16 cellular contexts compared by ENCODE assay signal in the genomic region with DNA sequence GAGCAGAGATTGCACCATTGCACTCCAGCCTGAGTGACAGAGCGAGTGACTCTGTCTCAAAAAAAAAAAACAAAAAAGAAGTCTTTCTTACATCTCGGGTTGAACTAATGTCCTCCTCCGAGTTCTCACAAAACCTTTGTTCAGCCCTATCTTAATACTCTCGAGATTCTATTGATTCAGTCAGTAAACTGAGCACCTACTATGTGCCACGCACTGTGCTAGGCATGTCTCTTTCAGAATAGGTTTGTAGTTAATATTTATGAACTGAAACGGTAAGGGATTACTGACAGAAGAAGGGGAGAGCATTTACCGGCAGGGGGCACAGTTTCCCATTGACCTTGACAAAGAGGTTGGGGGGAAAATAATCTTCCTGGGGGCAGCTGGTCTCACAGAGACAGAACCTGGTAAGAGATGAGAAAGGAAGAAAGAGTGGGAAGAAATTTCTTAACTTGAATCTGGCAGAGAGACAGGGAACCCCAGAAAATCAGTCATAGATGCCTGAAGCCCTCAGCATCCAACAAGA. TPM values are rescaled to one million over a fixed set of nuclear protein-coding genes. Genes with fewer than 3 reads are reported as not detected.
DNase-seq lines count a peak whose midpoint lies in the region; ATAC-seq and TF ChIP-seq lines count a peak whose summit lies in the region.
"Had no signal": no experiment of that assay in that cellular context is flagged by ENCODE, and none has a peak within 500 bp of the region (broad histone marks: within the 10 kb centered on the region; RNA-seq: fewer than 3 reads in every experiment).

No MANE protein-coding gene starts in this region.

- H4K8ac ChIP-seq in trophoblast cell (ENCODE audit: low read depth, low read length) = no peak overlapping the region

- H3K36me3 ChIP-seq in OCI-LY3 (replicated peaks; ENCODE audit: low read depth, low read length) (peaks cover 33% of the 10 kb centered on the region), upper lobe of right lung (peaks cover 62% of the 10 kb centered on the region), trophoblast cell (ENCODE audit: control insufficient read depth in 1 of 2, insufficient read depth in 2 of 2, low read length in 2 of 2) (peaks cover 38 to 48% of the 10 kb centered on the region in 2 experiments)

- H3K27ac ChIP-seq in AG04450 (ENCODE audit: low read depth, low read length) (no peak overlapping the region), OCI-LY3 (ENCODE audit: low read length) (no peak overlapping the region), upper lobe of right lung (no peak overlapping the region), trophoblast cell (ENCODE audit: low read depth, low read length) (no peak overlapping the region)
- H3K27ac ChIP-seq: sigmoid colon had no signal

- H3K4me3 ChIP-seq in AG04450 (ENCODE audit: low read depth, low read length) (no peak overlapping the region), OCI-LY3 (ENCODE audit: low read length) (no peak overlapping the region), epithelial cell of proximal tubule (ENCODE audit: low read depth, low read length) (no peak overlapping the region), upper lobe of right lung (no peak overlapping the region), trophoblast cell (ENCODE audit: low read depth, low read length) (no peak overlapping the region)
- H3K4me3 ChIP-seq: sigmoid colon had no signal

- H2AK5ac ChIP-seq in trophoblast cell (ENCODE audit: low read length) = no peak overlapping the region

- no peak overlapping the region for H3K23ac ChIP-seq in trophoblast cell (ENCODE audit: low read length)

- H4K91ac ChIP-seq in trophoblast cell (ENCODE audit: low read depth, low read length) = no peak overlapping the region

- H3K14ac ChIP-seq in trophoblast cell (ENCODE audit: low read length) = no peak overlapping the region

- H4K20me1 ChIP-seq in OCI-LY3 (ENCODE audit: insufficient read depth, low read length) = no peaks in the 10 kb centered on the region

- H3K9ac ChIP-seq in OCI-LY3 (ENCODE audit: low read length) = no peak overlapping the region
- no peak overlapping the region for H3K9ac ChIP-seq in trophoblast cell (ENCODE audit: low read length)

- H3K4ac ChIP-seq in trophoblast cell (ENCODE audit: low read depth, low read length) = no peak overlapping the region

- H3K4me1 ChIP-seq in OCI-LY3 (ENCODE audit: low read length) (peaks cover 13% of the 10 kb centered on the region), upper lobe of right lung (peaks cover 13% of the 10 kb centered on the region), trophoblast cell (ENCODE audit: control insufficient read depth in 1 of 2, insufficient read depth in 2 of 2, low read length in 2 of 2) (peaks cover 3 to 7% of the 10 kb centered on the region in 2 experiments)

- no peak overlapping the region for H2AFZ ChIP-seq in OCI-LY3 (ENCODE audit: low read depth, low read length)
- H2AFZ ChIP-seq in trophoblast cell (ENCODE audit: insufficient read depth, low read length, poor library complexity) = no peak overlapping the region

- H3K18ac ChIP-seq in trophoblast cell (ENCODE audit: low read length) = no peak overlapping the region

- no peak overlapping the region for H2BK5ac ChIP-seq in trophoblast cell (ENCODE audit: low read depth, low read length, poor library complexity)

- no peaks in the 10 kb centered on the region; the same call in 1 of the 2 replicates for H3K9me3 ChIP-seq in AG04450 (ENCODE audit: control insufficient read depth, insufficient read depth, low read length)
- no peaks in the 10 kb centered on the region for H3K9me3 ChIP-seq in OCI-LY3 (ENCODE audit: insufficient read depth, low read length)
- H3K9me3 ChIP-seq in upper lobe of right lung = no peaks in the 10 kb centered on the region
- H3K9me3 ChIP-seq in trophoblast cell (ENCODE audit: insufficient read depth, low read depth, low read length) = peaks cover 1% of the 10 kb centered on the region
- H3K9me3 ChIP-seq: sigmoid colon had no signal

- ATAC-seq in upper lobe of right lung = no peak

- H2BK120ac ChIP-seq in trophoblast cell (ENCODE audit: insufficient read depth, low read length, poor library complexity) = no peak overlapping the region

- H3K79me1 ChIP-seq in trophoblast cell (ENCODE audit: low read length) = peaks cover 5% of the 10 kb centered on the region

- no peak for DNase-seq in AG04450 (ENCODE audit: low read depth, low spot score)
- no peak for DNase-seq in epithelial cell of proximal tubule (ENCODE audit: low read depth)
- no peak for DNase-seq in SK-N-DZ (ENCODE audit: low spot score)
- no peak for DNase-seq in upper lobe of right lung
- DNase-seq in trophoblast cell = no peak
- DNase-seq in HUDEP-2 (lab: John Stamatoyannopoulos, UW; ENCODE audit: unreplicated experiment in 76 of 76) = no peak
- DNase-seq: activated naive CD4-positive, alpha-beta T cell treated with Interleukin-2 at 50 U/mL for 16 hours; DMS79; H9; mesenchymal stem cell; NCI-H1436 treated with DMSO at 0.1 percent for 48 hours; NCI-H446; sigmoid colon; stimulated activated CD4-positive, alpha-beta T cell treated with anti-CD3 and anti-CD28 coated beads, Interleukin-4, amount 100 ng/mL, for 1 hour had no signal

- intact Hi-C loops in upper lobe of right lung (cut with DNase I) = loop anchor here (10.0 kb wide), 1 partner anchor 159 kb away; no protein-coding TSS in a partner anchor

- TF ChIP-seq CTCF in AG04450 (IDR thresholded peaks at IDR 0.05; ENCODE audit: low read depth, low read length) (peak; percentile 29; the same call in 1 of the 2 replicates), GM12872 (IDR thresholded peaks at IDR 0.05; ENCODE audit: insufficient read depth, low read depth, low read length) (peak; percentile 62), OCI-LY3 (IDR thresholded peaks at IDR 0.05; ENCODE audit: low read depth, low read length) (peak; percentile 86), epithelial cell of proximal tubule (conservative IDR thresholded peaks at IDR 0.05; ENCODE audit: low read depth, low read length) (peak; percentile 28), upper lobe of right lung (IDR thresholded peaks at IDR 0.05) (no peak)

- CTCF ChIA-PET in AG04450 (lab: Charles Lee) = interaction anchor here (1.2 kb wide), 1 partner anchor 10 kb away, joined by 7 read pairs; a partner anchor contains a TSS

- no peak overlapping the region for H3K4me2 ChIP-seq in OCI-LY3 (ENCODE audit: low read length)
- no peak overlapping the region for H3K4me2 ChIP-seq in trophoblast cell (ENCODE audit: low read length)

- POLR2A ChIA-PET in AG04450 (lab: Yijun Ruan, JAX) = no interaction called here

- no peaks in the 10 kb centered on the region for H3K27me3 ChIP-seq in AG04450 (ENCODE audit: control insufficient read depth, insufficient read depth, low read length)
- H3K27me3 ChIP-seq in OCI-LY3 (ENCODE audit: low read depth, low read length) = no peaks in the 10 kb centered on the region
- no peaks in the 10 kb centered on the region for H3K27me3 ChIP-seq in upper lobe of right lung
- no peaks in the 10 kb centered on the region for H3K27me3 ChIP-seq in trophoblast cell (ENCODE audit: insufficient read depth, low read length)
- H3K27me3 ChIP-seq: sigmoid colon had no signal

- H3K79me2 ChIP-seq in OCI-LY3 (ENCODE audit: low read length) = peaks cover 8% of the 10 kb centered on the region
- H3K79me2 ChIP-seq in trophoblast cell (ENCODE audit: control insufficient read depth, insufficient read depth, low read length, poor library complexity) = peaks cover 2% of the 10 kb centered on the region

- WGBS in trophoblast cell (ENCODE audit: extremely low coverage, insufficient coverage, insufficient read length) = no CpG with 5 or more reads among the region's 7 CpGs

- no peak overlapping the region for H4K12ac ChIP-seq in trophoblast cell (ENCODE audit: low read depth, low read length)

- H2BK12ac ChIP-seq in trophoblast cell (ENCODE audit: low read length) = no peak overlapping the region

RNA-seq across cellular contexts. Expression of a gene that starts 3.4 kb away (rescaled TPM):
- polyA plus RNA-seq in AG04450 (2011; rRNA removed) = 29.2 and 40.1 TPM in 2 replicates
- 30.0 and 33.9 TPM in 2 replicates for polyA minus RNA-seq in AG04450 (2011; rRNA and poly(A)+ RNA removed)
- 17.8 and 27.8 TPM in 2 replicates for total RNA-seq in epithelial cell of proximal tubule
- 7.0 and 10.1 TPM in 2 replicates for polyA plus RNA-seq in SK-N-DZ (2014; cell fraction: cytosol; rRNA removed)
- polyA plus RNA-seq in SK-N-DZ (2014; cell fraction: nucleus; rRNA removed) = 19.9 and 32.9 TPM in 2 replicates
- 29.2 TPM for total RNA-seq in upper lobe of right lung
- polyA plus RNA-seq in trophoblast cell (2013) = 40.7 and 42.0 TPM in 2 replicates

RNA-seq across cellular contexts. Expression of a gene that starts 10.1 kb away (rescaled TPM):
- polyA plus RNA-seq in AG04450 (2011; rRNA removed) = 3.3 and 3.7 TPM in 2 replicates
- 1.5 and 2.0 TPM in 2 replicates for polyA minus RNA-seq in AG04450 (2011; rRNA and poly(A)+ RNA removed)
- total RNA-seq in epithelial cell of proximal tubule (4.0 and 4.3 TPM in 2 replicates), upper lobe of right lung (1.8 TPM)
- polyA plus RNA-seq in SK-N-DZ (2014; cell fraction: cytosol; rRNA removed) = 3.9 and 5.4 TPM in 2 replicates
- polyA plus RNA-seq in SK-N-DZ (2014; cell fraction: nucleus; rRNA removed) = 13.2 and 24.3 TPM in 2 replicates
- polyA plus RNA-seq in trophoblast cell (2013) = 2.2 TPM in 2 replicates

RNA-seq across cellular contexts. Expression of a gene that starts 30.2 kb away (rescaled TPM):
- 2.6 and 2.7 TPM in 2 replicates for polyA plus RNA-seq in AG04450 (2011; rRNA removed)
- polyA minus RNA-seq in AG04450 (2011; rRNA and poly(A)+ RNA removed) = 0.87 and 0.96 TPM in 2 replicates
- total RNA-seq in epithelial cell of proximal tubule (0.36 and 1.6 TPM in 2 replicates), upper lobe of right lung (1.6 TPM)
- 2.5 and 3.1 TPM in 2 replicates for polyA plus RNA-seq in SK-N-DZ (2014; cell fraction: cytosol; rRNA removed)
- polyA plus RNA-seq in SK-N-DZ (2014; cell fraction: nucleus; rRNA removed) = 1.9 and 2.2 TPM in 2 replicates
- polyA plus RNA-seq in trophoblast cell (2013) = 0.03 and 0.04 TPM in 2 replicates

RNA-seq across cellular contexts. Expression of a gene that starts 31.5 kb away (rescaled TPM):
- 67.5 and 70.6 TPM in 2 replicates for polyA plus RNA-seq in AG04450 (2011; rRNA removed)
- polyA minus RNA-seq in AG04450 (2011; rRNA and poly(A)+ RNA removed) = 81.5 and 87.4 TPM in 2 replicates
- total RNA-seq in epithelial cell of proximal tubule (44.3 and 49.2 TPM in 2 replicates), upper lobe of right lung (29.1 TPM)
- polyA plus RNA-seq in SK-N-DZ (2014; cell fraction: cytosol; rRNA removed) = 47.7 and 57.1 TPM in 2 replicates
- 46.9 and 59.0 TPM in 2 replicates for polyA plus RNA-seq in SK-N-DZ (2014; cell fraction: nucleus; rRNA removed)
- polyA plus RNA-seq in trophoblast cell (2013) = 19.6 and 20.3 TPM in 2 replicates

RNA-seq across cellular contexts. Expression of a gene that starts 31.6 kb away (rescaled TPM):
- polyA plus RNA-seq in AG04450 (2011; rRNA removed) = 30.0 and 32.9 TPM in 2 replicates
- 20.5 and 23.0 TPM in 2 replicates for polyA minus RNA-seq in AG04450 (2011; rRNA and poly(A)+ RNA removed)
- total RNA-seq in epithelial cell of proximal tubule (10.4 and 10.6 TPM in 2 replicates), upper lobe of right lung (15.8 TPM)
- polyA plus RNA-seq in SK-N-DZ (2014; cell fraction: cytosol; rRNA removed) = 11.5 and 11.7 TPM in 2 replicates
- 15.8 and 17.8 TPM in 2 replicates for polyA plus RNA-seq in SK-N-DZ (2014; cell fraction: nucleus; rRNA removed)
- 9.8 and 9.9 TPM in 2 replicates for polyA plus RNA-seq in trophoblast cell (2013)
